In genomic region chr6:130494745-130495144, GRCh38 we compare ENCODE assay signal across 19 cellular contexts.
A peak's percentile ranks its signal among the peaks of the same experiment; 100 is the strongest.
DNase-seq lines count a peak whose midpoint lies in the region; ATAC-seq and TF ChIP-seq lines count a peak whose summit lies in the region.
"Had no signal": no experiment of that assay in that cellular context is flagged by ENCODE, and none has a peak within 500 bp of the region (broad histone marks: within the 10 kb centered on the region; RNA-seq: fewer than 3 reads in every experiment).

No MANE protein-coding gene starts in this region.

- H3K4me3 ChIP-seq in brain microvascular endothelial cell (ENCODE audit: low read depth, low read length): no peak overlapping the region
- H3K4me3 ChIP-seq: SK-N-MC had no signal

- in situ Hi-C loops in brain microvascular endothelial cell (cut with HindIII; ENCODE audit: low pct_ligation_motif_present, low sequenced_read_pairs): no loop called here

- H3K27me3 ChIP-seq in brain microvascular endothelial cell (replicated peaks): no peaks in the 10 kb centered on the region

- ATAC-seq in stimulated activated naive CD8-positive, alpha-beta T cell treated with anti-CD3 and anti-CD28 coated beads, Interleukin-15, Interleukin-2, amounts not matched to agents 100 U/mL and 50 U/mL, for 24 hours: no peak

- H3K27ac ChIP-seq in brain microvascular endothelial cell: no peak overlapping the region
- H3K27ac ChIP-seq: HL-60, SK-N-MC had no signal

- no peak for TF ChIP-seq CTCF in brain microvascular endothelial cell (IDR thresholded peaks at IDR 0.05; ENCODE audit: low read depth, low read length, missing control alignments)

- DNase-seq in EH (ENCODE audit: low read depth) (peak; percentile 38), HT1080 (ENCODE audit: low read depth) (peak; percentile 52), brain microvascular endothelial cell (peak; percentile 17), iris pigment epithelial cell (ENCODE audit: low read depth) (peak; percentile 51), NCI-H2107 treated with DMSO at 0.1 percent for 48 hours (lab: John Stamatoyannopoulos, UW; ENCODE audit: unreplicated experiment) (no peak), NCI-H1105 (lab: John Stamatoyannopoulos, UW) (no peak), NCI-H2081 treated with DMSO at 0.1 percent for 48 hours (lab: John Stamatoyannopoulos, UW) (no peak)
- no peak for DNase-seq in stimulated activated naive CD8-positive, alpha-beta T cell treated with anti-CD3 and anti-CD28 coated beads, Interleukin-15, Interleukin-2, amounts not matched to agents 100 U/mL and 50 U/mL, for 24 hours
- DNase-seq: Calu3; CD4-positive, alpha-beta memory T cell; MM.1S; NCI-H1092 treated with DMSO at 0.1 percent for 48 hours; NCI-H1694; NCI-H510A treated with DMSO at 0.1 percent for 48 hours; NCI-H774; OCI-M1; SHP77 had no signal

- no peaks in the 10 kb centered on the region for H3K36me3 ChIP-seq in brain microvascular endothelial cell (replicated peaks)

Comparison
In these comparisons a context has a peak if more than half of its experiments do, and no peak if none do; other contexts are left out.
1. DNase-seq: peak in EH (single experiment), HT1080 (single experiment), brain microvascular endothelial cell (single experiment) and iris pigment epithelial cell (single experiment); none in NCI-H2107 treated with DMSO at 0.1 percent for 48 hours (single experiment), NCI-H1105 (single experiment), stimulated activated naive CD8-positive, alpha-beta T cell treated with anti-CD3 and anti-CD28 coated beads, Interleukin-15, Interleukin-2, amounts not matched to agents 100 U/mL and 50 U/mL, for 24 hours (single experiment) and NCI-H2081 treated with DMSO at 0.1 percent for 48 hours (single experiment).